Comparison of ENCODE assay signal across 8 cellular contexts in genomic region chr17:33750943-33751701, GRCh38.
DNase-seq lines count a peak whose midpoint lies in the region; ATAC-seq and TF ChIP-seq lines count a peak whose summit lies in the region.

No MANE protein-coding gene starts in this region.

- ATAC-seq in esophagus mucosa: peak; percentile 79
- no peak for ATAC-seq in GM19452 (IDR thresholded peaks at IDR 0.05; ENCODE audit: unreplicated experiment)

- DNase-seq in AG08395 (ENCODE audit: low spot score): peak; percentile 69
- peak; percentile 50 for DNase-seq in GM13977 (ENCODE audit: low spot score)
- DNase-seq in NCI-H748 (lab: John Stamatoyannopoulos, UW; ENCODE audit: unreplicated experiment): peak; percentile 81
- peak; percentile 56 for DNase-seq in activated T-cell treated with anti-CD3 and anti-CD28 coated beads for 24 hours (ENCODE audit: low read depth)
- DNase-seq in myocyte (ENCODE audit: low read depth): peak; percentile 65
- DNase-seq in stimulated activated CD8-positive, alpha-beta memory T cell treated with anti-CD3 and anti-CD28 coated beads, Interleukin-7, amount 100 ng/mL, for 1 hour (ENCODE audit: low read depth in 2 of 2): peak; percentile 24 to 45

- in situ Hi-C loops in GM13977 (cut with MboI; ENCODE audit: low pct_unique_long_range_greater_than_20kb, low sequenced_read_pairs, unreplicated experiment): no loop called here

- peak; percentile 92 for TF ChIP-seq CTCF in GM13977 (IDR thresholded peaks at IDR 0.05; ENCODE audit: extremely low read depth, insufficient read depth, missing control alignments)
